ENCODE assay signal across 9 cellular contexts in genomic region chr20:33689973-33690372, GRCh38. TPM values are rescaled to one million over a fixed set of nuclear protein-coding genes. Genes with fewer than 3 reads are reported as not detected.
DNase-seq lines count a peak whose midpoint lies in the region; ATAC-seq and TF ChIP-seq lines count a peak whose summit lies in the region.
"Had no signal": no experiment of that assay in that cellular context is flagged by ENCODE, and none has a peak within 500 bp of the region (broad histone marks: within the 10 kb centered on the region; RNA-seq: fewer than 3 reads in every experiment).

No MANE protein-coding gene starts in this region.

- H3K9me3 ChIP-seq in SJSA1 (replicated peaks) (no peaks in the 10 kb centered on the region), neural progenitor cell (ENCODE audit: low read depth) (no peaks in the 10 kb centered on the region)

- no peaks in the 10 kb centered on the region for H3K9me3 Mint-ChIP-seq in activated naive CD8-positive, alpha-beta T cell (ENCODE audit: low read depth)
- H3K9me3 Mint-ChIP-seq in neural progenitor cell = no peaks in the 10 kb centered on the region

- DNase-seq in Daoy (ENCODE audit: low read depth) (peak; percentile 85), SJSA1 (ENCODE audit: low read depth in 1 of 2, low spot score in 2 of 2) (peak; percentile 85), neural progenitor cell (ENCODE audit: low spot score) (no peak), cerebellum (ENCODE audit: low spot score) (no peak), HPDE6-E6E7 (ENCODE audit: extremely low spot score) (no peak), ureter (ENCODE audit: low spot score) (no peak)

- H4K20me1 ChIP-seq in neural progenitor cell (ENCODE audit: low read depth) = peaks cover 7% of the 10 kb centered on the region

- H3K4me1 Mint-ChIP-seq in activated naive CD8-positive, alpha-beta T cell (ENCODE audit: low read depth) = peaks cover 45% of the 10 kb centered on the region
- peaks cover 37% of the 10 kb centered on the region for H3K4me1 Mint-ChIP-seq in neural progenitor cell

- no peak for TF ChIP-seq CTCF in neural progenitor cell (IDR thresholded peaks at IDR 0.05)

- no peak for ATAC-seq in GM21381 (IDR thresholded peaks at IDR 0.05; ENCODE audit: unreplicated experiment)

- H3K27ac ChIP-seq in SJSA1 (no peak overlapping the region), neural progenitor cell (no peak overlapping the region)
- H3K27ac ChIP-seq: KMS-11 had no signal

- peak overlapping the region; percentile 69 for H3K4me3 Mint-ChIP-seq in activated naive CD8-positive, alpha-beta T cell
- H3K4me3 Mint-ChIP-seq in neural progenitor cell = no peak overlapping the region

- peaks cover 7% of the 10 kb centered on the region for H3K79me2 ChIP-seq in neural progenitor cell (ENCODE audit: low read depth)

- no peak overlapping the region for H2AFZ ChIP-seq in neural progenitor cell (replicated peaks)

- peaks cover 35% of the 10 kb centered on the region for H3F3A ChIP-seq in neural progenitor cell (ENCODE audit: low read depth)

- H3K9ac ChIP-seq in neural progenitor cell = no peak overlapping the region
- H3K9ac ChIP-seq: KMS-11 had no signal

- H3K27ac Mint-ChIP-seq in activated naive CD8-positive, alpha-beta T cell = peak overlapping the region; percentile 87
- peak overlapping the region; percentile 82 for H3K27ac Mint-ChIP-seq in neural progenitor cell

- no peaks in the 10 kb centered on the region for H3K27me3 ChIP-seq in SJSA1 (replicated peaks)
- no peaks in the 10 kb centered on the region for H3K27me3 ChIP-seq in neural progenitor cell

- no peaks in the 10 kb centered on the region for H3K36me3 ChIP-seq in SJSA1
- H3K36me3 ChIP-seq in neural progenitor cell = no peaks in the 10 kb centered on the region

- H3K27me3 Mint-ChIP-seq in activated naive CD8-positive, alpha-beta T cell = no peaks in the 10 kb centered on the region
- H3K27me3 Mint-ChIP-seq in neural progenitor cell (ENCODE audit: insufficient read depth, low read depth) = peaks cover 6% of the 10 kb centered on the region

- H3K36me3 Mint-ChIP-seq in activated naive CD8-positive, alpha-beta T cell = no peaks in the 10 kb centered on the region
- no peaks in the 10 kb centered on the region for H3K36me3 Mint-ChIP-seq in neural progenitor cell

- H3K4me1 ChIP-seq in SJSA1 (replicated peaks) (peaks cover 41% of the 10 kb centered on the region), neural progenitor cell (peaks cover 29% of the 10 kb centered on the region)

- H3K4me3 ChIP-seq in SJSA1 (no peak overlapping the region), neural progenitor cell (no peak overlapping the region)

- H3K4me2 ChIP-seq in neural progenitor cell = no peak overlapping the region
- H3K4me2 ChIP-seq: KMS-11 had no signal

RNA-seq across cellular contexts. Expression of gene E2F1, which starts 3.8 kb away (rescaled TPM):
- total RNA-seq in Daoy (2014; rRNA removed; shearing (Covaris generic)) = 20.7 and 23.9 TPM in 2 replicates
- 62.1 and 63.9 TPM in 2 replicates for total RNA-seq in SJSA1 (2014; rRNA removed; shearing (Covaris generic))
- total RNA-seq in neural progenitor cell (ENCODE audit: low replicate concordance) (9.7 and 29.7 TPM in 2 replicates), cerebellum (5.9 TPM), ureter (2.0 TPM)

RNA-seq across cellular contexts. Expression of gene NECAB3, which starts 15.7 kb away (rescaled TPM):
- total RNA-seq in Daoy (2014; rRNA removed; shearing (Covaris generic)) = 11.5 and 17.3 TPM in 2 replicates
- total RNA-seq in SJSA1 (2014; rRNA removed; shearing (Covaris generic)) = 52.1 and 81.1 TPM in 2 replicates
- total RNA-seq in neural progenitor cell (ENCODE audit: low replicate concordance) (19.2 and 40.2 TPM in 2 replicates), cerebellum (34.1 TPM), ureter (38.6 TPM)

RNA-seq across cellular contexts. Expression of gene ACTL10, which starts 23.2 kb away (rescaled TPM):
- total RNA-seq in Daoy (2014; rRNA removed; shearing (Covaris generic)) = 0.06 and 0.18 TPM in 2 replicates
- total RNA-seq in SJSA1 (2014; rRNA removed; shearing (Covaris generic)) = not detected in 2 replicates
- 0.19 TPM in 1 of 2 replicates, not detected in the other for total RNA-seq in neural progenitor cell (ENCODE audit: low replicate concordance)
- 0.64 TPM for total RNA-seq in cerebellum
- total RNA-seq in ureter = 3.6 TPM

RNA-seq across cellular contexts. Expression of gene C20orf144, which starts 27.8 kb away (rescaled TPM):
- not detected in 2 replicates for total RNA-seq in Daoy (2014; rRNA removed; shearing (Covaris generic))
- total RNA-seq in SJSA1 (2014; rRNA removed; shearing (Covaris generic)) = 0.18 TPM in 1 of 2 replicates, not detected in the other
- total RNA-seq in neural progenitor cell (ENCODE audit: low replicate concordance) (0.53 TPM in 1 of 2 replicates, not detected in the other), cerebellum (not detected), ureter (not detected)

RNA-seq across cellular contexts. Expression of gene PXMP4, which starts 30.1 kb away (rescaled TPM):
- total RNA-seq in Daoy (2014; rRNA removed; shearing (Covaris generic)) = 0.74 and 0.92 TPM in 2 replicates
- 6.7 and 9.3 TPM in 2 replicates for total RNA-seq in SJSA1 (2014; rRNA removed; shearing (Covaris generic))
- total RNA-seq in neural progenitor cell (ENCODE audit: low replicate concordance) (3.5 and 6.1 TPM in 2 replicates), cerebellum (13.9 TPM), ureter (19.5 TPM)

Comparison
In these comparisons a context has a peak if more than half of its experiments do, and no peak if none do; other contexts are left out.
1. DNase-seq: peak in Daoy (single experiment) and SJSA1 (2 of 2); none in neural progenitor cell (single experiment), cerebellum (single experiment), HPDE6-E6E7 (single experiment) and ureter (single experiment).